ENCODE assay signal across 13 cellular contexts in genomic region chr1:219773775-219774174, GRCh38.
DNase-seq lines count a peak whose midpoint lies in the region; ATAC-seq, FAIRE-seq and TF ChIP-seq lines count a peak whose summit lies in the region.
"Had no signal": no experiment of that assay in that cellular context is flagged by ENCODE, and none has a peak within 500 bp of the region (broad histone marks: within the 10 kb centered on the region; RNA-seq: fewer than 3 reads in every experiment).

No MANE protein-coding gene starts in this region.

- peak overlapping the region; percentile 3 to 61 (median 45); a peak in 20 of 22 replicates for H3K4me2 ChIP-seq in BLaER1 treated with 17β-estradiol and CSF1 and Interleukin-3, amounts not matched to agents 10 nM and 100 nM

- peak; percentile 99 for ATAC-seq in HG02623 (IDR thresholded peaks at IDR 0.05; ENCODE audit: unreplicated experiment)
- peak; percentile 100 for ATAC-seq in HG03432 (IDR thresholded peaks at IDR 0.05; ENCODE audit: unreplicated experiment)
- ATAC-seq in right cardiac atrium: no peak
- ATAC-seq: activated CD4-positive, CD25-positive, alpha-beta regulatory T cell treated with anti-CD3 and anti-CD28 coated beads, Interleukin-2, amount 50 U/mL, for 24 hours had no signal

- no peaks in the 10 kb centered on the region for H3K9me3 Mint-ChIP-seq in Calu3 (ENCODE audit: low read depth, unreplicated experiment)

- DNase-seq in GM19239 (ENCODE audit: insufficient read length, low spot score) (peak; percentile 13), Calu3 (no peak), NCI-H82 treated with DMSO at 0.1 percent for 48 hours (lab: John Stamatoyannopoulos, UW; ENCODE audit: unreplicated experiment) (no peak), kidney (no peak), right cardiac atrium (no peak)
- DNase-seq: NCI-H2171 treated with DMSO at 0.1 percent for 48 hours; SHP77; stimulated activated CD4-positive, alpha-beta T cell treated with anti-CD3 and anti-CD28 coated beads, Interleukin-4, amount 100 ng/mL, for 24 hours; transverse colon had no signal

- WGBS in right cardiac atrium: 65% methylated on average over 3 of the region's 3 CpGs

- FAIRE-seq in GM19239 (lab: Jason Lieb, UNC): no peak
- FAIRE-seq in kidney (lab: Jason Lieb, UNC): no peak

- peaks cover 7 to 17% (median 14%) of the 10 kb centered on the region in 10 experiments; a peak in 18 of 20 replicates for H3K4me1 ChIP-seq in BLaER1 treated with 17β-estradiol and CSF1 and Interleukin-3, amounts not matched to agents 10 nM and 100 nM
- no peaks in the 10 kb centered on the region for H3K4me1 ChIP-seq in kidney (ENCODE audit: control insufficient read depth in 1 of 2, insufficient read depth in 1 of 2, low read depth in 1 of 2, low read length in 2 of 2)
- no peaks in the 10 kb centered on the region for H3K4me1 ChIP-seq in right cardiac atrium (ENCODE audit: control insufficient read depth, insufficient read depth, low read length)
- H3K4me1 ChIP-seq: transverse colon had no signal

- H3K9me3 ChIP-seq in BLaER1 treated with 17β-estradiol and CSF1 and Interleukin-3, amounts not matched to agents 10 nM and 100 nM (replicated peaks in 1 of 11): peaks cover 0 to 6% (median 0%) of the 10 kb centered on the region in 11 experiments; a peak in 2 of 22 replicates
- no peaks in the 10 kb centered on the region for H3K9me3 ChIP-seq in kidney (ENCODE audit: control insufficient read depth in 1 of 2, low read length in 2 of 2)
- no peaks in the 10 kb centered on the region for H3K9me3 ChIP-seq in right cardiac atrium (ENCODE audit: control insufficient read depth, low read length)
- H3K9me3 ChIP-seq: transverse colon had no signal

- no TSS peak for BruUV-seq in Calu3 (replicated peaks; lab: Mats Ljungman, UMichigan)

- H3K4me3 Mint-ChIP-seq in Calu3 (ENCODE audit: low read depth, unreplicated experiment): no peak overlapping the region

- H3K4me1 Mint-ChIP-seq in Calu3 (ENCODE audit: low read depth, unreplicated experiment): peaks cover 32% of the 10 kb centered on the region

- no peaks in the 10 kb centered on the region for H4K20me1 ChIP-seq in BLaER1 treated with 17β-estradiol and CSF1 and Interleukin-3, amounts not matched to agents 10 nM and 100 nM

- no peak overlapping the region for H3K27ac ChIP-seq in BLaER1 treated with 17β-estradiol and CSF1 and Interleukin-3, amounts not matched to agents 10 nM and 100 nM
- no peak overlapping the region for H3K27ac ChIP-seq in kidney (ENCODE audit: low read depth in 2 of 2, low read length in 2 of 2)
- no peak overlapping the region for H3K27ac ChIP-seq in right cardiac atrium (ENCODE audit: low read length)
- H3K27ac ChIP-seq: transverse colon had no signal

- intact Hi-C loops in Calu3 (cut with micrococcal nuclease; ENCODE audit: unreplicated experiment): no loop called here
- intact Hi-C loops in kidney (cut with DNase I): no loop called here
- intact Hi-C loops in right cardiac atrium (cut with DNase I): no loop called here

- H3K4me3 ChIP-seq in BLaER1 treated with 17β-estradiol and CSF1 and Interleukin-3, amounts not matched to agents 10 nM and 100 nM: no peak overlapping the region
- no peak overlapping the region for H3K4me3 ChIP-seq in kidney (ENCODE audit: low read length in 2 of 2)
- H3K4me3 ChIP-seq in right cardiac atrium (ENCODE audit: low read length): no peak overlapping the region
- H3K4me3 ChIP-seq: transverse colon had no signal

- H3K36me3 Mint-ChIP-seq in Calu3 (ENCODE audit: insufficient read depth, unreplicated experiment): no peaks in the 10 kb centered on the region

- TF ChIP-seq CTCF in Calu3 (IDR thresholded peaks at IDR 0.05; ENCODE audit: unreplicated experiment) (no peak), kidney (IDR thresholded peaks at IDR 0.05; ENCODE audit: borderline replicate concordance, extremely low read depth, insufficient read depth) (no peak)

- no peaks in the 10 kb centered on the region for H3K27me3 Mint-ChIP-seq in Calu3 (ENCODE audit: unreplicated experiment)

- CTCF ChIA-PET in Calu3 (lab: Charles Lee): no interaction called here

- no peaks in the 10 kb centered on the region for H3K27me3 ChIP-seq in BLaER1 treated with 17β-estradiol and CSF1 and Interleukin-3, amounts not matched to agents 10 nM and 100 nM
- H3K27me3 ChIP-seq in right cardiac atrium (ENCODE audit: control insufficient read depth, insufficient read depth): no peaks in the 10 kb centered on the region
- H3K27me3 ChIP-seq: transverse colon had no signal

- H3K27ac Mint-ChIP-seq in Calu3 (ENCODE audit: unreplicated experiment): no peak overlapping the region

- no peaks in the 10 kb centered on the region for H3K36me3 ChIP-seq in BLaER1 treated with 17β-estradiol and CSF1 and Interleukin-3, amounts not matched to agents 10 nM and 100 nM
- H3K36me3 ChIP-seq in kidney (ENCODE audit: control insufficient read depth in 1 of 2, insufficient read depth in 2 of 2, low read length in 2 of 2): no peaks in the 10 kb centered on the region
- H3K36me3 ChIP-seq: transverse colon had no signal

- no peak overlapping the region for H3K9ac ChIP-seq in BLaER1 treated with 17β-estradiol and CSF1 and Interleukin-3, amounts not matched to agents 10 nM and 100 nM
- H3K9ac ChIP-seq in kidney (ENCODE audit: low read length in 2 of 2): no peak overlapping the region

Comparison
In these comparisons a context has a peak if more than half of its experiments do, and no peak if none do; other contexts are left out.
1. ATAC-seq: peak in HG02623 (single experiment) and HG03432 (single experiment); none in right cardiac atrium (0 of 2).